Comparison of ENCODE assay signal across 25 cellular contexts in genomic region chr16:50173318-50173717, GRCh38.
"Had no signal": no experiment of that assay in that cellular context is flagged by ENCODE, and none has a peak within 500 bp of the region (broad histone marks: within the 10 kb centered on the region; RNA-seq: fewer than 3 reads in every experiment).

No MANE protein-coding gene starts in this region.

- H3K9me3 ChIP-seq: breast epithelium, neutrophil, pancreas, psoas muscle, right atrium auricular region, spleen, thyroid gland, upper lobe of right lung had no signal

- DNase-seq: activated CD4-positive, alpha-beta T cell treated with anti-CD3 and anti-CD28 coated beads, Interleukin-2, amount 10 ng/mL, durations not matched to agents 24 days and 14 days; activated CD8-positive, alpha-beta T cell treated with anti-CD3 and anti-CD28 coated beads for 36 hours; activated effector memory CD4-positive, alpha-beta T cell treated with anti-CD3 and anti-CD28 coated beads, Interleukin-2, amount 50 U/mL, for 16 hours; activated T-cell treated with anti-CD3 and anti-CD28 coated beads, Interleukin-2, amount 50 U/mL, for 4 hours; amniotic stem cell; effector memory CD4-positive, alpha-beta T cell; glutamatergic neuron; hypothalamus; left ventricle myocardium inferior; pancreas; psoas muscle; spleen; stimulated activated CD4-positive, alpha-beta T cell treated with anti-CD3 and anti-CD28 coated beads, Interleukin-4, amount 100 ng/mL, for 24 hours; stimulated activated naive CD8-positive, alpha-beta T cell treated with anti-CD3 and anti-CD28 coated beads, Interleukin-15, Interleukin-2, amounts not matched to agents 100 U/mL and 50 U/mL, for 24 hours; T-helper 1 cell; T1000; thyroid gland; upper lobe of right lung had no signal

- H3K4me3 Mint-ChIP-seq: activated CD4-positive, alpha-beta T cell treated with anti-CD3 and anti-CD28 coated beads, Interleukin-2, amount 10 ng/mL, durations not matched to agents 24 days and 14 days; activated CD8-positive, alpha-beta T cell treated with anti-CD3 and anti-CD28 coated beads for 36 hours; activated T-cell treated with anti-CD3 and anti-CD28 coated beads, Interleukin-2, amount 50 U/mL, for 4 hours; central memory CD8-positive, alpha-beta T cell; mesothelial cell of epicardium; nephron had no signal

- H3K27ac Mint-ChIP-seq: activated CD4-positive, alpha-beta T cell treated with anti-CD3 and anti-CD28 coated beads, Interleukin-2, amount 10 ng/mL, durations not matched to agents 24 days and 14 days; mesothelial cell of epicardium had no signal

- H3K9me3 Mint-ChIP-seq: activated CD4-positive, alpha-beta T cell treated with anti-CD3 and anti-CD28 coated beads, Interleukin-2, amount 10 ng/mL, durations not matched to agents 24 days and 14 days; activated CD8-positive, alpha-beta T cell treated with anti-CD3 and anti-CD28 coated beads for 36 hours; activated T-cell treated with anti-CD3 and anti-CD28 coated beads, Interleukin-2, amount 50 U/mL, for 4 hours; central memory CD8-positive, alpha-beta T cell; mesothelial cell of epicardium; nephron had no signal

- ATAC-seq: psoas muscle, upper lobe of right lung had no signal

- H3K27me3 Mint-ChIP-seq: activated CD4-positive, alpha-beta T cell treated with anti-CD3 and anti-CD28 coated beads, Interleukin-2, amount 10 ng/mL, durations not matched to agents 24 days and 14 days; activated CD8-positive, alpha-beta T cell treated with anti-CD3 and anti-CD28 coated beads for 36 hours; activated naive CD8-positive, alpha-beta T cell; central memory CD8-positive, alpha-beta T cell had no signal
